1 cellular context compared by ENCODE assay signal in the genomic region with DNA sequence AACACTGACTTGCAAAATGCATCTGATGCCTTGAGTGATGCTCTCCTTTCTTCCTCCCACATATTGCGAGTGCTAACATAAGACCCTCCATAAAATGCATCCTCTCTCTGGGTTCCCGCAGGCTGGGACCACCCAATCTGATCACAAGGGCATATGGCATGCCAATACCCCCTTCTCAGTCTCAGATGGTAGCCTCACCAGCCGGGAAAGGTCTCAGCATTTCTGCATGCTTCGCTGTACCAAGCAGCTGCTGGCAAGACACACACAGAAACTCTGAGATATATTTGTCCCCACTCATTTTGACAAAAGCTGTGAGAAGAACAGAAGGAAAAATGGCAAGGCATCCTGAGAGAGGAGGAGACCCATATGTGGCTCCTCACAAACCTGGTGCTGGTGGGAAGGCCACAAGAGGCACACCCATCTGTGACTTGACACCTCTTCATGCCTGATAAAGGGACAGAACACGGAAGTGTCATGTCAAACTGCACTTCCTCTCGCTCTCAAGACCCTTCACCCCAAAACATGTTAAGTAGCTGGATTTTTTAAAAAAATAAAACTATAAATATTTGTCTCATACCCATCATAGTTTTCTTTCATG.
TF ChIP-seq lines count a peak whose summit lies in the region.

No MANE protein-coding gene starts in this region.

TF ChIP-seq in HepG2, 621 proteins besides CTCF, POLR2A, EP300 and RAD21:
- TF ChIP-seq FOXK1 (CRISPR knock-in tag; IDR thresholded peaks at IDR 0.05; ENCODE audit: borderline replicate concordance, low read depth) (no peak), GLI4 (CRISPR knock-in tag; IDR thresholded peaks at IDR 0.05; ENCODE audit: borderline replicate concordance) (no peak), SKI (IDR thresholded peaks at IDR 0.05; ENCODE audit: partially characterized antibody) (no peak), ZNF530 (CRISPR knock-in tag; IDR thresholded peaks at IDR 0.05; ENCODE audit: low read depth) (no peak)
- TF ChIP-seq, protein P1, sequence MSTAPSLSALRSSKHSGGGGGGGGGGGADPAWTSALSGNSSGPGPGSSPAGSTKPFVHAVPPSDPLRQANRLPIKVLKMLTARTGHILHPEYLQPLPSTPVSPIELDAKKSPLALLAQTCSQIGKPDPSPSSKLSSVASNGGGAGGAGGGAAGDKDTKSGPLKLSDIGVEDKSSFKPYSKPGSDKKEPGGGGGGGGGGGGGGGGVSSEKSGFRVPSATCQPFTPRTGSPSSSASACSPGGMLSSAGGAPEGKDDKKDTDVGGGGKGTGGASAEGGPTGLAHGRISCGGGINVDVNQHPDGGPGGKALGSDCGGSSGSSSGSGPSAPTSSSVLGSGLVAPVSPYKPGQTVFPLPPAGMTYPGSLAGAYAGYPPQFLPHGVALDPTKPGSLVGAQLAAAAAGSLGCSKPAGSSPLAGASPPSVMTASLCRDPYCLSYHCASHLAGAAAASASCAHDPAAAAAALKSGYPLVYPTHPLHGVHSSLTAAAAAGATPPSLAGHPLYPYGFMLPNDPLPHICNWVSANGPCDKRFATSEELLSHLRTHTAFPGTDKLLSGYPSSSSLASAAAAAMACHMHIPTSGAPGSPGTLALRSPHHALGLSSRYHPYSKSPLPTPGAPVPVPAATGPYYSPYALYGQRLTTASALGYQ (CRISPR knock-in tag; IDR thresholded peaks at IDR 0.05) = no peak
